ENCODE assay signal across 9 cellular contexts in genomic region chr3:138946554-138947302, GRCh38. TPM values are rescaled to one million over a fixed set of nuclear protein-coding genes. Genes with fewer than 3 reads are reported as not detected.
DNase-seq lines count a peak whose midpoint lies in the region; FAIRE-seq and TF ChIP-seq lines count a peak whose summit lies in the region.
"Had no signal": no experiment of that assay in that cellular context is flagged by ENCODE, and none has a peak within 500 bp of the region (broad histone marks: within the 10 kb centered on the region; RNA-seq: fewer than 3 reads in every experiment).

TSS of gene FOXL2 (minus strand) at chr3:138947137. CDS start at chr3:138946722, 415 bp downstream.
TSS of gene FOXL2NB (plus strand) at chr3:138947217. CDS start at chr3:138947365, 148 bp downstream.

- DNase-seq in NCI-H748 (lab: John Stamatoyannopoulos, UW; ENCODE audit: unreplicated experiment) (peak; percentile 52), NCI-H748 treated with DMSO at 0.1 percent for 48 hours (lab: John Stamatoyannopoulos, UW) (no peak), epithelial cell of esophagus (ENCODE audit: low read depth) (peak; percentile 69), urothelium cell line (ENCODE audit: low spot score) (no peak), HEK293T (ENCODE audit: extremely low spot score) (no peak), occipital lobe (lab: John Stamatoyannopoulos, UW) (no peak)

- no peak for FAIRE-seq in urothelium cell line (lab: Jason Lieb, UNC)

- CTCF ChIA-PET in HEK293T (lab: Yijun Ruan, JAX) = interaction anchor here (0.7 to 1.4 kb wide), 2 partner anchors 11 to 30 kb away, joined by 3 to 4 read pairs; no protein-coding TSS in a partner anchor

- peak within 1 kb of the TSS; percentile 50 for H3K4me3 Mint-ChIP-seq in T-helper 1 cell treated with Interleukin-12 subunit alpha and Interleukin-12 subunit beta and Interleukin-4 antibody, amounts not matched to agents 30 μg/mL and 1 μg/mL, for 36 hours
- H3K4me3 Mint-ChIP-seq in nephron = peak within 1 kb of the TSS; percentile 69 to 80 (median 80)

- H3K27me3 Mint-ChIP-seq in T-helper 1 cell treated with Interleukin-12 subunit alpha and Interleukin-12 subunit beta and Interleukin-4 antibody, amounts not matched to agents 30 μg/mL and 1 μg/mL, for 36 hours (ENCODE audit: low read depth) = peaks cover 82% of the 10 kb centered on the region
- peaks cover 95% of the 10 kb centered on the region for H3K27me3 Mint-ChIP-seq in nephron (ENCODE audit: low read depth)

- no peaks in the 10 kb centered on the region for H3K9me3 Mint-ChIP-seq in T-helper 1 cell treated with Interleukin-12 subunit alpha and Interleukin-12 subunit beta and Interleukin-4 antibody, amounts not matched to agents 30 μg/mL and 1 μg/mL, for 36 hours
- H3K9me3 Mint-ChIP-seq in nephron = no peaks in the 10 kb centered on the region

- POLR2A ChIA-PET in HEK293T (lab: Yijun Ruan, JAX) = no interaction called here

- H3K4me3 ChIP-seq in epithelial cell of esophagus (ENCODE audit: low read length) = peak within 1 kb of the TSS; percentile 33

- peaks cover 30% of the 10 kb centered on the region for H3K4me1 Mint-ChIP-seq in T-helper 1 cell treated with Interleukin-12 subunit alpha and Interleukin-12 subunit beta and Interleukin-4 antibody, amounts not matched to agents 30 μg/mL and 1 μg/mL, for 36 hours (ENCODE audit: low read depth)
- H3K4me1 Mint-ChIP-seq in nephron = peaks cover 30% of the 10 kb centered on the region

- TF ChIP-seq CTCF in epithelial cell of esophagus (IDR thresholded peaks at IDR 0.05; ENCODE audit: insufficient read depth, low read depth, low read length, missing control alignments) = no peak
- TF ChIP-seq CTCF in nephron (IDR thresholded peaks at IDR 0.05; ENCODE audit: unreplicated experiment in 3 of 3) = no peak

- H3K27ac Mint-ChIP-seq in T-helper 1 cell treated with Interleukin-12 subunit alpha and Interleukin-12 subunit beta and Interleukin-4 antibody, amounts not matched to agents 30 μg/mL and 1 μg/mL, for 36 hours = peak within 1 kb of the TSS; percentile 9
- H3K27ac Mint-ChIP-seq in nephron = no peak within 1 kb of the TSS

- H3K36me3 Mint-ChIP-seq in T-helper 1 cell treated with Interleukin-12 subunit alpha and Interleukin-12 subunit beta and Interleukin-4 antibody, amounts not matched to agents 30 μg/mL and 1 μg/mL, for 36 hours (ENCODE audit: low read depth) = peaks cover 5% of the 10 kb centered on the region
- H3K36me3 Mint-ChIP-seq in nephron (ENCODE audit: low read depth) = no peaks in the 10 kb centered on the region

TF ChIP-seq in HEK293T, 16 proteins besides CTCF, POLR2A, EP300 and RAD21:
- TF ChIP-seq PKNOX1 (IDR thresholded peaks at IDR 0.05) = no peak
- TF ChIP-seq CTBP1 (IDR thresholded peaks at IDR 0.05; ENCODE audit: borderline replicate concordance) = no peak
- no peak for TF ChIP-seq FOXK2 (IDR thresholded peaks at IDR 0.05)
- no peak for TF ChIP-seq ARNT (IDR thresholded peaks at IDR 0.05)
- TF ChIP-seq NFRKB (IDR thresholded peaks at IDR 0.05) = no peak
- no peak for TF ChIP-seq HDGF (IDR thresholded peaks at IDR 0.05; ENCODE audit: borderline replicate concordance)
- no peak for TF ChIP-seq ELF4 (IDR thresholded peaks at IDR 0.05)
- no peak for TF ChIP-seq FOXM1 (IDR thresholded peaks at IDR 0.05; ENCODE audit: borderline replicate concordance)
- TF ChIP-seq BHLHE40 (IDR thresholded peaks at IDR 0.05; ENCODE audit: borderline replicate concordance) = no peak
- no peak for TF ChIP-seq LEF1 (IDR thresholded peaks at IDR 0.05; ENCODE audit: borderline replicate concordance)
- TF ChIP-seq L3MBTL2 (conservative IDR thresholded peaks at IDR 0.05) = no peak

RNA-seq across cellular contexts. Expression of gene FOXL2, which starts in this region (rescaled TPM):
- not detected for total RNA-seq in occipital lobe
- total RNA-seq: subcutaneous adipose tissue had no signal

RNA-seq across cellular contexts. Expression of gene FOXL2NB, which starts in this region (rescaled TPM):
- total RNA-seq in occipital lobe = 0.16 TPM
- total RNA-seq: subcutaneous adipose tissue had no signal

Comparison
In these comparisons a context has a peak if more than half of its experiments do, and no peak if none do; other contexts are left out.
1. DNase-seq: peak in NCI-H748 (single experiment) and epithelial cell of esophagus (single experiment); none in NCI-H748 treated with DMSO at 0.1 percent for 48 hours (single experiment), urothelium cell line (single experiment), HEK293T (single experiment) and occipital lobe (single experiment).